In genomic region chr4:173505924-173506779, GRCh38 we compare ENCODE assay signal across 8 cellular contexts. TPM values are rescaled to one million over a fixed set of nuclear protein-coding genes. Genes with fewer than 3 reads are reported as not detected.
DNase-seq lines count a peak whose midpoint lies in the region; ATAC-seq and TF ChIP-seq lines count a peak whose summit lies in the region.

No MANE protein-coding gene starts in this region.

- H3K9me3 ChIP-seq in Panc1 (ENCODE audit: control insufficient read depth, insufficient read depth, low read depth, low read length) = no peaks in the 10 kb centered on the region

- no peak overlapping the region for H3K27ac ChIP-seq in Panc1 (ENCODE audit: low read length)

- no peaks in the 10 kb centered on the region for H3K9me3 Mint-ChIP-seq in activated CD8-positive, alpha-beta memory T cell treated with anti-CD3 and anti-CD28 coated beads, Interleukin-2, amount 10 ng/mL, durations not matched to agents 7 days and 5 days (ENCODE audit: low read depth)

- peaks cover 11% of the 10 kb centered on the region for H3K36me3 Mint-ChIP-seq in activated CD8-positive, alpha-beta memory T cell treated with anti-CD3 and anti-CD28 coated beads, Interleukin-2, amount 10 ng/mL, durations not matched to agents 7 days and 5 days

- DNase-seq in activated CD8-positive, alpha-beta memory T cell treated with anti-CD3 and anti-CD28 coated beads, Interleukin-2, amount 10 ng/mL, durations not matched to agents 7 days and 5 days = peak; percentile 62
- DNase-seq in activated CD8-positive, alpha-beta memory T cell treated with anti-CD3 and anti-CD28 coated beads for 24 hours = no peak
- DNase-seq in Panc1 (ENCODE audit: low read depth, low spot score) (no peak), cerebellar cortex (ENCODE audit: low spot score) (peak; percentile 34), left lobe of liver (ENCODE audit: low spot score) (no peak), superior temporal gyrus (ENCODE audit: extremely low spot score) (peak; percentile 40)

- no peaks in the 10 kb centered on the region for H3K4me1 ChIP-seq in Panc1 (ENCODE audit: control insufficient read depth, insufficient read depth, low read length)

- no peak overlapping the region for H3K4me3 Mint-ChIP-seq in activated CD8-positive, alpha-beta memory T cell treated with anti-CD3 and anti-CD28 coated beads, Interleukin-2, amount 10 ng/mL, durations not matched to agents 7 days and 5 days

- POLR2A ChIA-PET in Panc1 (lab: Charles Lee) = no interaction called here

- intact Hi-C loops in Panc1 (cut with micrococcal nuclease; ENCODE audit: unreplicated experiment) = loop anchor here (2.0 to 5.0 kb wide), 3 partner anchors 486 to 651 kb away; no protein-coding TSS in a partner anchor

- peaks cover 20% of the 10 kb centered on the region for H3K4me1 Mint-ChIP-seq in activated CD8-positive, alpha-beta memory T cell treated with anti-CD3 and anti-CD28 coated beads, Interleukin-2, amount 10 ng/mL, durations not matched to agents 7 days and 5 days

- in situ Hi-C loops in Panc1 (cut with HindIII; ENCODE audit: low pct_unique_long_range_greater_than_20kb, low sequenced_read_pairs) = no loop called here

- peak; percentile 58 for ATAC-seq in activated CD8-positive, alpha-beta memory T cell treated with anti-CD3 and anti-CD28 coated beads, Interleukin-2, amount 10 ng/mL, durations not matched to agents 7 days and 5 days
- ATAC-seq in GM21526 (IDR thresholded peaks at IDR 0.05; ENCODE audit: low FRiP score, unreplicated experiment) = peak; percentile 89
- ATAC-seq in HG03575 (IDR thresholded peaks at IDR 0.05; ENCODE audit: extremely low read depth, insufficient number of reproducible peaks, low FRiP score, unreplicated experiment) = peak; percentile 72
- peak; percentile 93 for ATAC-seq in Panc1
- ATAC-seq in left lobe of liver = peak; percentile 82

- CTCF ChIA-PET in activated CD8-positive, alpha-beta memory T cell treated with anti-CD3 and anti-CD28 coated beads, Interleukin-2, amount 10 ng/mL, durations not matched to agents 7 days and 5 days (lab: Charles Lee) = interaction anchor here (0.8 to 1.7 kb wide), 10 partner anchors 9 to 718 kb away, joined by 3 to 6 read pairs (median 4); no protein-coding TSS in a partner anchor
- CTCF ChIA-PET in Panc1 (lab: Charles Lee) = interaction anchor here (0.6 kb wide), 1 partner anchor 74 kb away, joined by 3 read pairs; no protein-coding TSS in a partner anchor

- H3K36me3 ChIP-seq in Panc1 (ENCODE audit: control insufficient read depth, insufficient read depth, low read length) = no peaks in the 10 kb centered on the region

- no TSS peak for BruUV-seq in Panc1 (replicated peaks; lab: Mats Ljungman, UMichigan)

- no peak overlapping the region for H3K27ac Mint-ChIP-seq in activated CD8-positive, alpha-beta memory T cell treated with anti-CD3 and anti-CD28 coated beads, Interleukin-2, amount 10 ng/mL, durations not matched to agents 7 days and 5 days

- no peaks in the 10 kb centered on the region for H3K27me3 ChIP-seq in Panc1 (ENCODE audit: control insufficient read depth, insufficient read depth, low read length)

- TF ChIP-seq CTCF in Panc1 (IDR thresholded peaks at IDR 0.05) = peak; percentile 82

- H3K27me3 Mint-ChIP-seq in activated CD8-positive, alpha-beta memory T cell treated with anti-CD3 and anti-CD28 coated beads, Interleukin-2, amount 10 ng/mL, durations not matched to agents 7 days and 5 days = peaks cover 98% of the 10 kb centered on the region

- H3K4me3 ChIP-seq in Panc1 (ENCODE audit: low read depth in 2 of 2, low read length in 2 of 2) = no peak overlapping the region

RNA-seq across cellular contexts. Expression of gene HAND2, which starts 23.9 kb away (rescaled TPM):
- not detected for total RNA-seq in activated CD8-positive, alpha-beta memory T cell treated with anti-CD3 and anti-CD28 coated beads, Interleukin-2, amount 10 ng/mL, durations not matched to agents 7 days and 5 days
- total RNA-seq in Panc1 (2021; ENCODE audit: unreplicated experiment) (0.31 TPM), left lobe of liver (8.9 TPM)
- 0.29 TPM for polyA plus RNA-seq in Panc1 (2012; ENCODE audit: insufficient read length)

Comparison
In these comparisons a context has a peak if more than half of its experiments do, and no peak if none do; other contexts are left out.
1. DNase-seq: peak in activated CD8-positive, alpha-beta memory T cell treated with anti-CD3 and anti-CD28 coated beads, Interleukin-2, amount 10 ng/mL, durations not matched to agents 7 days and 5 days (single experiment), cerebellar cortex (single experiment) and superior temporal gyrus (single experiment); none in activated CD8-positive, alpha-beta memory T cell treated with anti-CD3 and anti-CD28 coated beads for 24 hours (single experiment), Panc1 (single experiment) and left lobe of liver (single experiment).
2. Peak in every context shown above with its lines, with median percentiles within 50 percentile points of each other: ATAC-seq.